21 cellular contexts compared by ENCODE assay signal in the genomic region with DNA sequence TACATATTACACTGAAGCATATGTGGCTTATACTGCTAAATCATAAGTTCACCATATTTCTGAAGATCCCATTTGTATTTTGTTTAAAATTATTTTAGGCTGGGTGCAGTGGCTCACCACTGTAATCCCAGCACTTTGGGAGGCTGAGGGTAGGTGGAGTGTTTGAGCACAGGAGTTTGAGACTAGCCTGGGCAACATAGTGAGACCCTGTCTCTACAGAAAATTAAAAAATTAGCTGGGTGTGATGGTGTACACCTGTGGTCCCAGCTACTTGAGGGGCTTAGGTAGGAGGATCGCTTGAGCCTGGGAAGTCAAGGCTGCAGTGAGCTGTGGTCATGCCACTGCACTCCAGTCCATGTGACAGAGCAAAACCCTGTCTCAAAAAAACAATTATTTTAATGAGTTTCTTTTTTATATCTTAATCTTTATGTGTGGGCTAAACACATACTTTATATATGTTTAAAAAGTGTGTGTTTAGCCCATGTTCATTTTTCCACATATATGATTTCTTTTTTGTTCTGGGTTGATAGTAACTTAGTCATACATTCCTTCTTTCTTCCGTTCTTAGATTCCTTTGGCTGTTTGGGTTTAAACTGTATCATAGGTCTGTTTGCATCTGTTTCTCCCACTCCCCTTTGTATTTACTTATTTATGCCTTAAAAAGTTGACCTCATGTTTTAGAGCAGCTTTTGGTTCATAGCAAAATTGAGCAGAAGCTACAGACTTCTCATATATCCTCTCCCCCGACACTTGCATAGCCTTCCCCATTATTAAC. TPM values are rescaled to one million over a fixed set of nuclear protein-coding genes. Genes with fewer than 3 reads are reported as not detected.
DNase-seq lines count a peak whose midpoint lies in the region; ATAC-seq and TF ChIP-seq lines count a peak whose summit lies in the region.
"Had no signal": no experiment of that assay in that cellular context is flagged by ENCODE, and none has a peak within 500 bp of the region (broad histone marks: within the 10 kb centered on the region; RNA-seq: fewer than 3 reads in every experiment).

No MANE protein-coding gene starts in this region.

- peaks cover 34% of the 10 kb centered on the region for H3K4me1 ChIP-seq in skeletal muscle satellite cell (ENCODE audit: control insufficient read depth, insufficient read depth, low read length)

- no peaks in the 10 kb centered on the region for H3K9me3 ChIP-seq in skeletal muscle satellite cell (replicated peaks; ENCODE audit: low read length)
- H3K9me3 ChIP-seq: A549, left ventricle myocardium inferior, prostate gland, upper lobe of left lung had no signal

- no peak overlapping the region for H3K9ac ChIP-seq in skeletal muscle satellite cell (ENCODE audit: low read depth, low read length)

- H3K27ac Mint-ChIP-seq in activated T-cell treated with anti-CD3 and anti-CD28 coated beads, Interleukin-2, amount 50 U/mL, for 72 hours: peak overlapping the region; percentile 47
- H3K27ac Mint-ChIP-seq in T-cell: peak overlapping the region; percentile 36 to 51
- H3K27ac Mint-ChIP-seq: activated naive CD4-positive, alpha-beta T cell treated with anti-CD3 and anti-CD28 coated beads for 36 hours had no signal

- ATAC-seq in activated T-cell treated with anti-CD3 and anti-CD28 coated beads, Interleukin-2, amount 50 U/mL, for 72 hours (replicated peaks in 1 of 2): no peak
- ATAC-seq in T-cell (replicated peaks in 1 of 4): no peak
- ATAC-seq in GM18907 (IDR thresholded peaks at IDR 0.05; ENCODE audit: unreplicated experiment): no peak
- ATAC-seq in HG02798 (IDR thresholded peaks at IDR 0.05; ENCODE audit: poor library complexity, unreplicated experiment): no peak
- ATAC-seq: A549, GM12878 had no signal

- H3K4me2 ChIP-seq in skeletal muscle satellite cell (ENCODE audit: low read length): peak overlapping the region; percentile 43
- H3K4me2 ChIP-seq: A549 had no signal

- DNase-seq in activated T-cell treated with anti-CD3 and anti-CD28 coated beads, Interleukin-2, amount 50 U/mL, for 72 hours: no peak
- DNase-seq in activated T-cell treated with anti-CD3 and anti-CD28 coated beads for 4 hours: no peak
- no peak for DNase-seq in T-cell
- DNase-seq in fibroblast of villous mesenchyme (ENCODE audit: low read depth): peak; percentile 13
- no peak for DNase-seq in NCI-H748 treated with DMSO at 0.1 percent for 48 hours (lab: John Stamatoyannopoulos, UW)
- DNase-seq: activated CD8-positive, alpha-beta memory T cell treated with anti-CD3 and anti-CD28 coated beads, Interleukin-2, amount 50 U/mL, for 4 hours; activated naive CD4-positive, alpha-beta T cell treated with anti-CD3 and anti-CD28 coated beads for 36 hours; left ventricle myocardium inferior; NCI-H2227 treated with DMSO at 0.1 percent for 48 hours; stimulated activated CD4-positive, alpha-beta T cell treated with anti-CD3 and anti-CD28 coated beads, Interleukin-12 subunit alpha, Interleukin-12 subunit beta, amount 100 ng/mL, for 4 hours; stimulated activated naive CD4-positive, alpha-beta T cell treated with Interleukin-2 at 50 U/mL for 16 hours; T-helper 2 cell; upper lobe of left lung had no signal

- H3K36me3 Mint-ChIP-seq in activated T-cell treated with anti-CD3 and anti-CD28 coated beads, Interleukin-2, amount 50 U/mL, for 72 hours (ENCODE audit: insufficient read depth in 2 of 2): no peaks in the 10 kb centered on the region
- peaks cover 4% of the 10 kb centered on the region for H3K36me3 Mint-ChIP-seq in T-cell

- H3K27me3 ChIP-seq in skeletal muscle satellite cell (ENCODE audit: control insufficient read depth, insufficient read depth, low read length): no peaks in the 10 kb centered on the region
- H3K27me3 ChIP-seq: cardiac muscle cell, upper lobe of left lung had no signal

- no peaks in the 10 kb centered on the region for H3K36me3 ChIP-seq in skeletal muscle satellite cell (ENCODE audit: insufficient read depth, low read length)
- H3K36me3 ChIP-seq: cardiac muscle cell, left ventricle myocardium inferior, prostate gland, upper lobe of left lung had no signal

- no peak for TF ChIP-seq CTCF in fibroblast of villous mesenchyme (IDR thresholded peaks at IDR 0.05; ENCODE audit: insufficient read depth, low read depth, low read length)

- CTCF ChIA-PET in T-cell (lab: Charles Lee): interaction anchor here in 1 of 2 donors (0.7 kb wide), 1 partner anchor 26 kb away, joined by 3 read pairs; no protein-coding TSS in a partner anchor

- H3K4me3 Mint-ChIP-seq in activated T-cell treated with anti-CD3 and anti-CD28 coated beads, Interleukin-2, amount 50 U/mL, for 72 hours: no peak overlapping the region
- peak overlapping the region in 1 of 3 donors; percentile 1 for H3K4me3 Mint-ChIP-seq in T-cell
- H3K4me3 Mint-ChIP-seq: activated naive CD4-positive, alpha-beta T cell treated with anti-CD3 and anti-CD28 coated beads for 36 hours; CD14-positive monocyte had no signal

- POLR2A ChIA-PET in T-cell (lab: Charles Lee): interaction anchor here in 1 of 2 donors (0.6 kb wide), 3 partner anchors 16 to 359 kb away, joined by 3 to 15 read pairs (median 4); no protein-coding TSS in a partner anchor

- peaks cover 48% of the 10 kb centered on the region for H3K4me1 Mint-ChIP-seq in activated T-cell treated with anti-CD3 and anti-CD28 coated beads, Interleukin-2, amount 50 U/mL, for 72 hours (ENCODE audit: low read depth)
- H3K4me1 Mint-ChIP-seq in T-cell: peaks cover 65 to 69% (median 69%) of the 10 kb centered on the region in 3 donors

- no peaks in the 10 kb centered on the region for H3K9me3 Mint-ChIP-seq in activated T-cell treated with anti-CD3 and anti-CD28 coated beads, Interleukin-2, amount 50 U/mL, for 72 hours
- no peaks in the 10 kb centered on the region for H3K9me3 Mint-ChIP-seq in T-cell
- H3K9me3 Mint-ChIP-seq: activated naive CD4-positive, alpha-beta T cell treated with anti-CD3 and anti-CD28 coated beads for 36 hours had no signal

- H3K27me3 Mint-ChIP-seq in activated T-cell treated with anti-CD3 and anti-CD28 coated beads, Interleukin-2, amount 50 U/mL, for 72 hours (ENCODE audit: low read depth): no peaks in the 10 kb centered on the region
- no peaks in the 10 kb centered on the region for H3K27me3 Mint-ChIP-seq in T-cell

- H3K4me3 ChIP-seq in fibroblast of villous mesenchyme (ENCODE audit: low read depth, low read length): no peak overlapping the region
- no peak overlapping the region for H3K4me3 ChIP-seq in skeletal muscle satellite cell (ENCODE audit: low read length)
- H3K4me3 ChIP-seq: A549, cardiac muscle cell, GM12878, left ventricle myocardium inferior, prostate gland, upper lobe of left lung had no signal

RNA-seq across cellular contexts. Expression of a gene that starts 33.5 kb away (rescaled TPM):
- total RNA-seq in activated T-cell treated with anti-CD3 and anti-CD28 coated beads, Interleukin-2, amount 50 U/mL, for 72 hours: 10 to 100 TPM; 14.9 to 19.2 TPM
- 10 to 100 TPM; 27.1 to 35.9 (median 32.4) TPM for total RNA-seq in T-cell
- total RNA-seq in fibroblast of villous mesenchyme: 20.6 and 25.0 TPM in 2 replicates
- 10.6 and 19.7 TPM in 2 replicates for total RNA-seq in skeletal muscle satellite cell (2012; rRNA removed)
